ENCODE assay signal across 12 cellular contexts in the genomic region with DNA sequence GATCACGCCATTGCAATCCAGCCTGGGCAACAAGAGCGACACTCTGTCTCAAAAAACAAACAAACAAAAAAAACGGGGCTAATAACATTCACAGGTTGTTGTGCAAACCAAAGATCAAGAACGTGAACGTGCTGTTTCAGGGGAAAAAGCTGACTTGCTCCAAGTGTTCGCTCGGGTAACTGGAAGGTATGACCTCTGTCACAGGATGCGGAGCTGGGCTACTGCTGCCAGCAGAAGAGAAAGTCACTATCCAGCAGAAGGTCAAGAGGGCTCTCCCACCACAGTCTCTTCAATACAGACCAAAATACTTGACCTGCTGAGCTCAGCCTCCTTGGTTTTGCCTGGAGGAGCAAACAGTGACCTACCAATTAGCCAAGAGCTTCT. TPM values are rescaled to one million over a fixed set of nuclear protein-coding genes. Genes with fewer than 3 reads are reported as not detected.
DNase-seq lines count a peak whose midpoint lies in the region; TF ChIP-seq lines count a peak whose summit lies in the region.
"Had no signal": no experiment of that assay in that cellular context is flagged by ENCODE, and none has a peak within 500 bp of the region (broad histone marks: within the 10 kb centered on the region; RNA-seq: fewer than 3 reads in every experiment).

No MANE protein-coding gene starts in this region.

- H2AK5ac ChIP-seq in neuronal stem cell (ENCODE audit: low read depth, low read length), result no peak overlapping the region

- H3K27me3 ChIP-seq in breast epithelium (no peaks in the 10 kb centered on the region), mammary epithelial cell (ENCODE audit: insufficient read depth, low read length) (no peaks in the 10 kb centered on the region), neuronal stem cell (ENCODE audit: control insufficient read depth in 3 of 3, insufficient read depth in 3 of 3, low read depth in 1 of 3, low read length in 3 of 3) (no peaks in the 10 kb centered on the region), uterus (no peaks in the 10 kb centered on the region)
- H3K27me3 ChIP-seq: SJSA1 had no signal

- H3K4me1 Mint-ChIP-seq in glutamatergic neuron (ENCODE audit: low read depth, unreplicated experiment), result peaks cover 53% of the 10 kb centered on the region

- H3K9ac ChIP-seq in mammary epithelial cell (ENCODE audit: insufficient read depth, low read length) (no peak overlapping the region), neuronal stem cell (ENCODE audit: low read depth, low read length, poor library complexity) (no peak overlapping the region)

- H3K4ac ChIP-seq in neuronal stem cell (ENCODE audit: low read length), result no peak overlapping the region

- no peaks in the 10 kb centered on the region for H4K20me1 ChIP-seq in mammary epithelial cell (ENCODE audit: insufficient read depth, low read length)

- DNase-seq in breast epithelium (ENCODE audit: low spot score in 2 of 2), result no peak
- no peak for DNase-seq in mammary epithelial cell
- no peak for DNase-seq in glutamatergic neuron
- DNase-seq in neuronal stem cell (ENCODE audit: low spot score), result no peak
- DNase-seq in uterus, result no peak
- DNase-seq in anterior cingulate cortex (lab: John Stamatoyannopoulos, UW), result no peak
- DNase-seq in NCI-H1694 treated with DMSO at 0.1 percent for 48 hours (lab: John Stamatoyannopoulos, UW), result no peak
- DNase-seq in ecto neural progenitor cell (ENCODE audit: low spot score), result no peak
- DNase-seq: activated CD4-positive, alpha-beta T cell treated with anti-CD3 and anti-CD28 coated beads for 48 hours had no signal

- no peaks in the 10 kb centered on the region for H3K79me1 ChIP-seq in neuronal stem cell (ENCODE audit: low read depth, low read length)

- TF ChIP-seq CTCF in breast epithelium (IDR thresholded peaks at IDR 0.05), result no peak
- no peak for TF ChIP-seq CTCF in mammary epithelial cell (conservative IDR thresholded peaks at IDR 0.05 in 1 of 2, IDR thresholded peaks at IDR 0.05 in 1 of 2; ENCODE audit: extremely low read depth in 1 of 2, insufficient read depth in 1 of 2, low read depth in 1 of 2, low read length in 2 of 2)
- no peak for TF ChIP-seq CTCF in glutamatergic neuron (IDR thresholded peaks at IDR 0.05; ENCODE audit: partially characterized antibody, unreplicated experiment)
- no peak for TF ChIP-seq CTCF in uterus (IDR thresholded peaks at IDR 0.05)

- H3K9me3 ChIP-seq in breast epithelium, result no peaks in the 10 kb centered on the region
- H3K9me3 ChIP-seq in mammary epithelial cell (replicated peaks; ENCODE audit: insufficient read depth, low read length), result no peaks in the 10 kb centered on the region
- no peaks in the 10 kb centered on the region for H3K9me3 ChIP-seq in neuronal stem cell (replicated peaks in 1 of 2; ENCODE audit: control insufficient read depth in 2 of 2, insufficient read depth in 1 of 2, low read depth in 1 of 2, low read length in 2 of 2)
- H3K9me3 ChIP-seq in uterus, result no peaks in the 10 kb centered on the region
- H3K9me3 ChIP-seq: SJSA1 had no signal

- H3K27ac Mint-ChIP-seq in glutamatergic neuron (ENCODE audit: unreplicated experiment), result peak overlapping the region; percentile 90

- in situ Hi-C loops in mammary epithelial cell (cut with MboI; ENCODE audit: low sequenced_read_pairs in 2 of 2), result loop anchor here (10.0 to 25.0 kb wide), 4 partner anchors 287 to 547 kb away; no protein-coding TSS in a partner anchor

- no TSS peak for BruUV-seq in mammary epithelial cell (replicated peaks; lab: Mats Ljungman, UMichigan)

- H3K4me3 Mint-ChIP-seq in glutamatergic neuron (ENCODE audit: unreplicated experiment), result peak overlapping the region; percentile 80

- H4K91ac ChIP-seq in neuronal stem cell (ENCODE audit: low read depth, low read length, poor library complexity), result no peak overlapping the region

- H3K27me3 Mint-ChIP-seq in glutamatergic neuron (ENCODE audit: unreplicated experiment), result peaks cover 9% of the 10 kb centered on the region

- peak overlapping the region; percentile 76 for H3K18ac ChIP-seq in neuronal stem cell (ENCODE audit: low read length)

- no peak overlapping the region for H2BK12ac ChIP-seq in neuronal stem cell (ENCODE audit: low read length)

- H3K36me3 ChIP-seq in breast epithelium (no peaks in the 10 kb centered on the region), mammary epithelial cell (ENCODE audit: insufficient read depth, low read length) (peaks cover 8% of the 10 kb centered on the region), neuronal stem cell (replicated peaks in 1 of 2; ENCODE audit: control insufficient read depth in 2 of 2, insufficient read depth in 2 of 2, low read length in 2 of 2) (peaks cover 0 to 56% of the 10 kb centered on the region in 2 donors), uterus (no peaks in the 10 kb centered on the region)
- H3K36me3 ChIP-seq: SJSA1 had no signal

- H2BK15ac ChIP-seq in neuronal stem cell (ENCODE audit: low read length), result no peak overlapping the region

- H3K9me3 Mint-ChIP-seq in glutamatergic neuron (ENCODE audit: unreplicated experiment), result peaks cover 19% of the 10 kb centered on the region
- H3K9me3 Mint-ChIP-seq: activated naive CD4-positive, alpha-beta T cell treated with anti-CD3 and anti-CD28 coated beads, Interleukin-2, amount 50 U/mL, for 72 hours had no signal

- no peak overlapping the region for H4K8ac ChIP-seq in neuronal stem cell (ENCODE audit: low read depth, low read length)

- H3K4me3 ChIP-seq in breast epithelium, result no peak overlapping the region
- no peak overlapping the region for H3K4me3 ChIP-seq in mammary epithelial cell (replicated peaks in 1 of 3; ENCODE audit: insufficient read depth in 1 of 3, low read depth in 2 of 3, low read length in 3 of 3)
- H3K4me3 ChIP-seq in neuronal stem cell (ENCODE audit: low read length in 2 of 2), result no peak overlapping the region
- no peak overlapping the region for H3K4me3 ChIP-seq in uterus
- H3K4me3 ChIP-seq: SJSA1 had no signal

- no peak overlapping the region for H3K4me2 ChIP-seq in mammary epithelial cell (ENCODE audit: insufficient read depth, low read depth, low read length)
- no peak overlapping the region for H3K4me2 ChIP-seq in neuronal stem cell (ENCODE audit: insufficient read depth, low read length, poor library complexity, severe bottlenecking)

- H2BK120ac ChIP-seq in neuronal stem cell (ENCODE audit: low read depth, low read length), result no peak overlapping the region

- H3K4me1 ChIP-seq in breast epithelium, result peaks cover 4 to 10% of the 10 kb centered on the region in 2 donors
- peaks cover 65% of the 10 kb centered on the region for H3K4me1 ChIP-seq in mammary epithelial cell (ENCODE audit: insufficient read depth, low read length)
- peaks cover 12 to 14% of the 10 kb centered on the region in 2 donors for H3K4me1 ChIP-seq in neuronal stem cell (ENCODE audit: control insufficient read depth in 2 of 2, insufficient read depth in 1 of 2, low read depth in 1 of 2, low read length in 2 of 2)
- peaks cover 17 to 23% of the 10 kb centered on the region in 2 donors for H3K4me1 ChIP-seq in uterus

- 92% methylated on average over 8 of the region's 8 CpGs for WGBS in mammary epithelial cell (ENCODE audit: low coverage, missing lambda C conversion rate)
- WGBS in neuronal stem cell (ENCODE audit: extremely low coverage in 2 of 2, insufficient read length in 2 of 2, insufficient replicate concordance in 1 of 2), 2 donors, result no CpG with 5 or more reads among the region's 8 CpGs

- H3K14ac ChIP-seq in neuronal stem cell (ENCODE audit: low read length), result no peak overlapping the region

- H2AFZ ChIP-seq in mammary epithelial cell (ENCODE audit: low read depth, low read length) (no peak overlapping the region), neuronal stem cell (ENCODE audit: low read length) (no peak overlapping the region)

- CTCF ChIA-PET in mammary epithelial cell (lab: Charles Lee; ENCODE audit: low non-redundant PET), result interaction anchor here (0.7 kb wide), 2 partner anchors 11 to 93 kb away, joined by 3 to 4 read pairs; no protein-coding TSS in a partner anchor

- H3K79me2 ChIP-seq in mammary epithelial cell (ENCODE audit: insufficient read depth, low read length), result peaks cover 6% of the 10 kb centered on the region

- no peak overlapping the region for H2BK5ac ChIP-seq in neuronal stem cell (ENCODE audit: low read length)

- H3K36me3 Mint-ChIP-seq in glutamatergic neuron (ENCODE audit: unreplicated experiment), result peaks cover 9% of the 10 kb centered on the region
- H3K36me3 Mint-ChIP-seq: activated naive CD4-positive, alpha-beta T cell treated with anti-CD3 and anti-CD28 coated beads, Interleukin-2, amount 50 U/mL, for 72 hours had no signal

- H3K23ac ChIP-seq in neuronal stem cell (ENCODE audit: low read depth, low read length, poor library complexity), result no peak overlapping the region

- dilution Hi-C loops in mammary epithelial cell (cut with HindIII; ENCODE audit: low sequenced_read_pairs), result no loop called here

- H3K27ac ChIP-seq in breast epithelium, result peak overlapping the region; percentile 70 to 73
- H3K27ac ChIP-seq in mammary epithelial cell (ENCODE audit: insufficient read depth, low read depth, low read length), result no peak overlapping the region
- peak overlapping the region; percentile 45 for H3K27ac ChIP-seq in neuronal stem cell (replicated peaks; ENCODE audit: low read length)
- H3K27ac ChIP-seq in uterus, result peak overlapping the region; percentile 76 to 84
- H3K27ac ChIP-seq: HL-60, SJSA1 had no signal

- intact Hi-C loops in breast epithelium (cut with DNase I; ENCODE audit: low total_unique reads) (no loop called here), mammary epithelial cell (cut with micrococcal nuclease) (loop anchor here (10.0 kb wide), 2 partner anchors 127 to 217 kb away; no protein-coding TSS in a partner anchor), uterus (cut with DNase I; ENCODE audit: low total_unique reads) (no loop called here)

- TF ChIP-seq POLR2A in breast epithelium (IDR thresholded peaks at IDR 0.05) (no peak), uterus (IDR thresholded peaks at IDR 0.05) (no peak)

RNA-seq across cellular contexts. Expression of a gene that starts 59.7 kb away (rescaled TPM):
- total RNA-seq in breast epithelium (100 to 1,000 TPM in 1 of 3 donors, 10 to 100 TPM in 2; 57.0 to 100 (median 67.8) TPM), mammary epithelial cell (10 to 100 TPM; 22.5 to 48.2 TPM), glutamatergic neuron (ENCODE audit: unreplicated experiment) (146 TPM), uterus (10 to 100 TPM; 13.8 to 43.3 (median 25.9) TPM)
- 5.7 TPM for polyA plus RNA-seq in mammary epithelial cell
- 31.9 TPM for polyA minus RNA-seq in mammary epithelial cell
- 8.1 TPM for polyA plus RNA-seq in neuronal stem cell (2013, experiment 1 of 2)
- polyA plus RNA-seq in neuronal stem cell (2013, experiment 2 of 2), result 8.2 TPM
